1 cellular context compared by ENCODE assay signal in genomic region chr15:90004671-90005070, GRCh38.
TF ChIP-seq lines count a peak whose summit lies in the region.

No MANE protein-coding gene starts in this region.

TF ChIP-seq in GM23338, 12 proteins besides CTCF, POLR2A, EP300 and RAD21 (continued from another document):
- TF ChIP-seq REST (IDR thresholded peaks at IDR 0.05; ENCODE audit: unreplicated experiment) (no peak), EZH2 (IDR thresholded peaks at IDR 0.05; ENCODE audit: low read depth, unreplicated experiment) (no peak), ZNF114 (CRISPR knock-in tag; IDR thresholded peaks at IDR 0.05) (no peak), STAT1 (IDR thresholded peaks at IDR 0.05; ENCODE audit: unreplicated experiment) (no peak), JUNB (IDR thresholded peaks at IDR 0.05; ENCODE audit: unreplicated experiment) (no peak)
